In the genomic region with DNA sequence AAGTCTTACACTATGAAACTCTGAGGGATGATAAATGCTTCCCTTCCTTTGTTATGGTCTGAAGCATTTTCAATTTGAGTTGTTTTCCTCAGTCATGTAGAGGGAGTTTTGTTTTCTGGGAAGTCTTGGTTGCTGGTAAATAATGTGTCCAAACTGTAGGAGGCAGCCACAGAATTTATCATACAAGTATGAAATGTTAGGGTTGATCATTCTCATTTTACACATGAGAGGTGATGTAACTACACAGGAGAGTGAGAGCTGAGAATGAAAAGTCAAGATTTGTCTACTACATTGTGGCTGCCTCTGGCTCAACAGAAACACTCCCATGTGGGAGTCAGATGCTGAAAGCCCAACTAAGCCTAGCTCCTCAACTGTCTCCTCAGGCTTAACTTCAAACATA, we compare ENCODE assay signal across 8 cellular contexts.
DNase-seq lines count a peak whose midpoint lies in the region; ATAC-seq and TF ChIP-seq lines count a peak whose summit lies in the region.

No MANE protein-coding gene starts in this region.

- H3K36me3 ChIP-seq in smooth muscle cell (ENCODE audit: low read depth) = no peaks in the 10 kb centered on the region

- ATAC-seq in HG03095 (IDR thresholded peaks at IDR 0.05; ENCODE audit: unreplicated experiment) = peak; percentile 33
- no peak for ATAC-seq in HG03469 (IDR thresholded peaks at IDR 0.05; ENCODE audit: unreplicated experiment)

- peaks cover 79% of the 10 kb centered on the region for H3K4me1 Mint-ChIP-seq in T-helper 1 cell treated with Interleukin-12 subunit alpha and Interleukin-12 subunit beta and Interleukin-4 antibody, amounts not matched to agents 30 μg/mL and 1 μg/mL, for 36 hours (ENCODE audit: low read depth)
- peaks cover 79% of the 10 kb centered on the region for H3K4me1 Mint-ChIP-seq in brain

- peaks cover 3% of the 10 kb centered on the region for H3K9me3 Mint-ChIP-seq in T-helper 1 cell treated with Interleukin-12 subunit alpha and Interleukin-12 subunit beta and Interleukin-4 antibody, amounts not matched to agents 30 μg/mL and 1 μg/mL, for 36 hours
- no peaks in the 10 kb centered on the region for H3K9me3 Mint-ChIP-seq in brain

- peaks cover 18% of the 10 kb centered on the region for H3F3A ChIP-seq in smooth muscle cell (ENCODE audit: low read depth)

- H4K20me1 ChIP-seq in smooth muscle cell (ENCODE audit: low read depth) = peaks cover 27% of the 10 kb centered on the region

- H3K27ac ChIP-seq in smooth muscle cell (ENCODE audit: low read depth) = peak overlapping the region; percentile 83

- H3K36me3 Mint-ChIP-seq in T-helper 1 cell treated with Interleukin-12 subunit alpha and Interleukin-12 subunit beta and Interleukin-4 antibody, amounts not matched to agents 30 μg/mL and 1 μg/mL, for 36 hours (ENCODE audit: low read depth) = peaks cover 42% of the 10 kb centered on the region
- H3K36me3 Mint-ChIP-seq in brain = no peaks in the 10 kb centered on the region

- no peak overlapping the region for H3K4me3 ChIP-seq in smooth muscle cell

- TF ChIP-seq CTCF in brain (conservative IDR thresholded peaks at IDR 0.05) (no peak), smooth muscle cell (IDR thresholded peaks at IDR 0.05; ENCODE audit: borderline replicate concordance, insufficient read depth, poor library complexity, severe bottlenecking) (no peak)

- H3K4me1 ChIP-seq in smooth muscle cell (ENCODE audit: low read depth) = peaks cover 58% of the 10 kb centered on the region

- no peaks in the 10 kb centered on the region for H3K27me3 Mint-ChIP-seq in T-helper 1 cell treated with Interleukin-12 subunit alpha and Interleukin-12 subunit beta and Interleukin-4 antibody, amounts not matched to agents 30 μg/mL and 1 μg/mL, for 36 hours (ENCODE audit: low read depth)
- peaks cover 3% of the 10 kb centered on the region for H3K27me3 Mint-ChIP-seq in brain

- no peak overlapping the region for H3K9ac ChIP-seq in smooth muscle cell (ENCODE audit: low read depth)

- peak overlapping the region; percentile 80 for H3K4me2 ChIP-seq in smooth muscle cell

- H3K4me3 Mint-ChIP-seq in T-helper 1 cell treated with Interleukin-12 subunit alpha and Interleukin-12 subunit beta and Interleukin-4 antibody, amounts not matched to agents 30 μg/mL and 1 μg/mL, for 36 hours = peak overlapping the region; percentile 73
- H3K4me3 Mint-ChIP-seq in brain = peak overlapping the region in 4 of 5 experiments; percentile 23 to 63 (median 38)

- H3K27me3 ChIP-seq in smooth muscle cell (ENCODE audit: low read depth) = no peaks in the 10 kb centered on the region

- no peaks in the 10 kb centered on the region for H3K9me3 ChIP-seq in smooth muscle cell (replicated peaks; ENCODE audit: low read depth)

- peak overlapping the region; percentile 85 for H3K27ac Mint-ChIP-seq in T-helper 1 cell treated with Interleukin-12 subunit alpha and Interleukin-12 subunit beta and Interleukin-4 antibody, amounts not matched to agents 30 μg/mL and 1 μg/mL, for 36 hours
- peak overlapping the region in 4 of 5 experiments; percentile 76 to 97 (median 90) for H3K27ac Mint-ChIP-seq in brain

- no peak for DNase-seq in T-helper 1 cell
- no peak for DNase-seq in smooth muscle cell (lab: John Stamatoyannopoulos, UW; ENCODE audit: unreplicated experiment)
- no peak for DNase-seq in GM19238 (ENCODE audit: insufficient read length, low spot score)
- no peak for DNase-seq in AG08395 (ENCODE audit: low spot score)

- no peak overlapping the region for H2AFZ ChIP-seq in smooth muscle cell (ENCODE audit: low read depth)

- H3K79me2 ChIP-seq in smooth muscle cell (ENCODE audit: low read depth) = peaks cover 66% of the 10 kb centered on the region
